ENCODE assay signal across 1 cellular context in genomic region chr10:50807851-50808776, GRCh38.
A peak's percentile ranks its signal among the peaks of the same experiment; 100 is the strongest.
TF ChIP-seq lines count a peak whose summit lies in the region.

No MANE protein-coding gene starts in this region.

TF ChIP-seq in H1, 55 proteins besides CTCF, POLR2A, EP300 and RAD21:
- no peak for TF ChIP-seq CEBPB (IDR thresholded peaks at IDR 0.05; ENCODE audit: low read depth, low read length)
- no peak for TF ChIP-seq NRF1 (IDR thresholded peaks at IDR 0.05; ENCODE audit: low read depth, low read length)
- peak; percentile 42; the same call in 1 of the 2 replicates for TF ChIP-seq RFX5 (IDR thresholded peaks at IDR 0.05; ENCODE audit: borderline replicate concordance, low read depth, low read length)
- no peak for TF ChIP-seq E2F6 (IDR thresholded peaks at IDR 0.05)
- no peak for TF ChIP-seq KDM1A (IDR thresholded peaks at IDR 0.05; ENCODE audit: borderline replicate concordance, low read length)
